ENCODE assay signal across 20 cellular contexts in the genomic region with DNA sequence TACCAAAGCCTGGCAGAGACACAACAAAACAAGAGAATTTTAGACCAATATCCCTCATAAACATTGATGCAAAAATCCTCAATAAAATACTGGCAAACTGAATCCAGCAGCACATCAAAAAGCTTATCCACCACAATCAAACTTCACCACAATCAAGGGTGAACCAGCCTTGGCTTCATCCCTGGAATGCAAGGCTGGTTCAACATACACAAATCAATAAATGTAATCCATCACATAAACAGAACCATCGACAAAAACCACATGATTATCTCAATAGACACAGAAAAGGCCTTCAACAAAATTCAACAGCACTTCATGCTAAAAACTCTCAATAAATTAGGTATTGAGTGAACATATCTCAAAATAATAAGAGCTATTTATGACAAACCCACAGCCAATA. TPM values are rescaled to one million over a fixed set of nuclear protein-coding genes. Genes with fewer than 3 reads are reported as not detected.
"Had no signal": no experiment of that assay in that cellular context is flagged by ENCODE, and none has a peak within 500 bp of the region (broad histone marks: within the 10 kb centered on the region; RNA-seq: fewer than 3 reads in every experiment).

No MANE protein-coding gene starts in this region.

RNA-seq across cellular contexts. Expression of a gene that starts 12.0 kb away (rescaled TPM):
- total RNA-seq: activated naive CD4-positive, alpha-beta T cell treated with anti-CD3 and anti-CD28 coated beads for 36 hours; activated naive CD4-positive, alpha-beta T cell treated with anti-CD3 and anti-CD28 coated beads, Interleukin-2, amount 50 U/mL, for 72 hours; activated naive CD8-positive, alpha-beta T cell treated with anti-CD3 and anti-CD28 coated beads for 36 hours; activated naive CD8-positive, alpha-beta T cell treated with anti-CD3 and anti-CD28 coated beads, Interleukin-2, amount 10 ng/mL, durations not matched to agents 7 days and 5 days; activated T-cell treated with anti-CD3 and anti-CD28 coated beads, Interleukin-2, amount 50 U/mL, for 4 hours; activated T-cell treated with anti-CD3 and anti-CD28 coated beads, Interleukin-2, amount 50 U/mL, for 72 hours; activated T-helper 1 cell treated with anti-CD3 and anti-CD28 coated beads, Interleukin-12 subunit alpha, Interleukin-12 subunit beta, Interleukin-2, Interleukin-4 antibody, amounts not matched to agents 30 ng/mL and 10 ng/mL and 1 ng/mL, durations not matched to agents 14 hours and 24 hours and 36 hours; activated T-helper 2 cell treated with anti-CD3 and anti-CD28 coated beads, Interferon-gamma antibody, Interleukin-2, Interleukin-4, amounts not matched to agents 10 μg/mL and 5 μg/mL and 100 μg/mL, durations not matched to agents 14 hours and 24 hours and 36 hours; adrenal gland; aorta; ascending aorta; astrocyte; body of pancreas; breast epithelium; bronchial epithelial cell; cardiac muscle cell; cardiac septum; cerebellum had no signal
- polyA plus RNA-seq: adipose tissue, adrenal gland, aorta, cardiac muscle cell had no signal

RNA-seq across cellular contexts. Expression of a gene that starts 14.0 kb away (rescaled TPM):
- total RNA-seq: activated naive CD4-positive, alpha-beta T cell treated with anti-CD3 and anti-CD28 coated beads for 36 hours; activated naive CD4-positive, alpha-beta T cell treated with anti-CD3 and anti-CD28 coated beads, Interleukin-2, amount 50 U/mL, for 72 hours; activated naive CD8-positive, alpha-beta T cell treated with anti-CD3 and anti-CD28 coated beads for 36 hours; activated naive CD8-positive, alpha-beta T cell treated with anti-CD3 and anti-CD28 coated beads, Interleukin-2, amount 10 ng/mL, durations not matched to agents 7 days and 5 days; activated T-cell treated with anti-CD3 and anti-CD28 coated beads, Interleukin-2, amount 50 U/mL, for 4 hours; activated T-cell treated with anti-CD3 and anti-CD28 coated beads, Interleukin-2, amount 50 U/mL, for 72 hours; activated T-helper 1 cell treated with anti-CD3 and anti-CD28 coated beads, Interleukin-12 subunit alpha, Interleukin-12 subunit beta, Interleukin-2, Interleukin-4 antibody, amounts not matched to agents 30 ng/mL and 10 ng/mL and 1 ng/mL, durations not matched to agents 14 hours and 24 hours and 36 hours; activated T-helper 17 cell treated with anti-CD3 and anti-CD28 coated beads, Interleukin-2, amount 50 U/mL, for 72 hours; activated T-helper 2 cell treated with anti-CD3 and anti-CD28 coated beads, Interferon-gamma antibody, Interleukin-2, Interleukin-4, amounts not matched to agents 10 μg/mL and 5 μg/mL and 100 μg/mL, durations not matched to agents 14 hours and 24 hours and 36 hours; adrenal gland; aorta; ascending aorta; astrocyte; body of pancreas; breast epithelium; bronchial epithelial cell; cardiac muscle cell; cardiac septum; cerebellum had no signal
- polyA plus RNA-seq: adipose tissue, adrenal gland, aorta, cardiac muscle cell had no signal
